ENCODE assay signal across 20 cellular contexts in the genomic region with DNA sequence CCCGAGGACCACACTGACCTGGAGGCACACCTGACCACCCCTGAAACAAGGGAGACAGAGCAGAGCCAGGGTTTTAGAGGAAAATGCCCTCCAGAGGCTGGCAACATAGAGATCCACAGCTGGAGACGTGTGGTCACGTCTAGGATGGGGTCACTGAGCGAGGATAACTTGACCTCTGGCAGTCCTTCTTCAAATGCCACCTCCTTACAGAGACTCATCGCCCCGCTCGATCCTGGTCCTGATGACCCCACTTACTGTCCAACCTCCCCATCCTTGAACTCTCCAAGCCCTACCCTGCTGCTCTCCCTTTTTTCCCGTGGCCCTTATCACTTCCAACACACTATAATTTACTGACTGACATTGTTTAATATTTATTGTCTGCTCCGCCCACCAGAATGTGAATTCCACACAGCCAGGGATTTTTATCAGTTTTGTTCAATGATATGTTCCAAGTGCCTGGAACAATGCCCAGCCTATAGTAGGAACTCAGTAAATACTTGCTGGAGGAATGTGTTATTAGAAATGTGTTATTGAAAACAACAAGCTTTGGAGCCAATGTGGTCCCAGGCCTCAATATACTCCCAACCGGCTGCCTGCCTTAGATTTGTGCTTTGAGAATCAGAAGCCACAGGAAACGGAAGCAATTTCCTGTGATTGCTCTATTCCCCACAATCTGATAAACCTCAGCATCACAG.
A peak's percentile ranks its signal among the peaks of the same experiment; 100 is the strongest.
DNase-seq lines count a peak whose midpoint lies in the region; ATAC-seq, FAIRE-seq and TF ChIP-seq lines count a peak whose summit lies in the region.
"Had no signal": no experiment of that assay in that cellular context is flagged by ENCODE, and none has a peak within 500 bp of the region (broad histone marks: within the 10 kb centered on the region; RNA-seq: fewer than 3 reads in every experiment).

No MANE protein-coding gene starts in this region.

- H3K4me3 Mint-ChIP-seq in nephron progenitor cell: no peak overlapping the region
- H3K4me3 Mint-ChIP-seq in activated CD8-positive, alpha-beta T cell treated with anti-CD3 and anti-CD28 coated beads, Interleukin-2, amount 10 ng/mL, durations not matched to agents 7 days and 5 days: no peak overlapping the region
- H3K4me3 Mint-ChIP-seq: effector memory CD8-positive, alpha-beta T cell had no signal

- no peaks in the 10 kb centered on the region for H3K79me2 ChIP-seq in endothelial cell of umbilical vein (ENCODE audit: control insufficient read depth, insufficient read depth, low read length)

- CTCF ChIA-PET in endothelial cell of umbilical vein (lab: Charles Lee): interaction anchor here (1.1 kb wide), 1 partner anchor 16 kb away, joined by 3 read pairs; no protein-coding TSS in a partner anchor
- CTCF ChIA-PET in activated CD8-positive, alpha-beta T cell treated with anti-CD3 and anti-CD28 coated beads, Interleukin-2, amount 10 ng/mL, durations not matched to agents 7 days and 5 days (lab: Charles Lee): no interaction called here

- H3K9me1 ChIP-seq in endothelial cell of umbilical vein (replicated peaks; ENCODE audit: control insufficient read depth, extremely low read depth, insufficient read depth, low read length): no peaks in the 10 kb centered on the region

- DNase-seq in EL (peak; percentile 64), NCI-H226 (peak; percentile 67), endothelial cell of umbilical vein (ENCODE audit: low read depth, low spot score) (peak; percentile 91), nephron progenitor cell (no peak), substantia nigra (lab: John Stamatoyannopoulos, UW) (no peak), SIG-M5 treated with dmso at 0.1 percent for 504 hours (lab: John Stamatoyannopoulos, UW; ENCODE audit: unreplicated experiment) (no peak)
- DNase-seq in activated CD8-positive, alpha-beta T cell treated with anti-CD3 and anti-CD28 coated beads, Interleukin-2, amount 10 ng/mL, durations not matched to agents 7 days and 5 days: no peak
- DNase-seq: DMS79 treated with DMSO at 0.1 percent for 48 hours; effector memory CD8-positive, alpha-beta T cell; glutamatergic neuron; HCEC 1CT; KG1; NCI-H1417 treated with DMSO at 0.1 percent for 48 hours; NCI-H446; stimulated activated naive CD4-positive, alpha-beta T cell treated with Interleukin-2 at 50 U/mL for 16 hours had no signal

- peaks cover 54% of the 10 kb centered on the region for H3K4me1 ChIP-seq in endothelial cell of umbilical vein (ENCODE audit: control insufficient read depth, extremely low read depth, insufficient read depth, low read length)

- H4K20me1 ChIP-seq in endothelial cell of umbilical vein (replicated peaks; ENCODE audit: control insufficient read depth, extremely low read depth, insufficient read depth, low read length): no peaks in the 10 kb centered on the region

- peak overlapping the region; percentile 48 for H3K27ac ChIP-seq in endothelial cell of umbilical vein (ENCODE audit: insufficient read depth, low read depth, low read length)
- no peak overlapping the region for H3K27ac ChIP-seq in substantia nigra (ENCODE audit: low read depth, low read length, poor library complexity, severe bottlenecking)
- H3K27ac ChIP-seq: VCaP had no signal

- BruUV-seq in endothelial cell of umbilical vein (replicated peaks; lab: Mats Ljungman, UMichigan): no TSS peak

- H3K9me3 Mint-ChIP-seq in nephron progenitor cell: no peaks in the 10 kb centered on the region
- no peaks in the 10 kb centered on the region for H3K9me3 Mint-ChIP-seq in activated CD8-positive, alpha-beta T cell treated with anti-CD3 and anti-CD28 coated beads, Interleukin-2, amount 10 ng/mL, durations not matched to agents 7 days and 5 days (ENCODE audit: insufficient read depth)
- H3K9me3 Mint-ChIP-seq: effector memory CD8-positive, alpha-beta T cell had no signal

- no peak overlapping the region for H2AFZ ChIP-seq in endothelial cell of umbilical vein (ENCODE audit: low read depth, low read length)

- peaks cover 75% of the 10 kb centered on the region for H3K36me3 Mint-ChIP-seq in nephron progenitor cell (ENCODE audit: low read depth)
- H3K36me3 Mint-ChIP-seq in activated CD8-positive, alpha-beta T cell treated with anti-CD3 and anti-CD28 coated beads, Interleukin-2, amount 10 ng/mL, durations not matched to agents 7 days and 5 days (ENCODE audit: low read depth): no peaks in the 10 kb centered on the region

- FAIRE-seq in endothelial cell of umbilical vein (lab: Jason Lieb, UNC): peak; percentile 73
- FAIRE-seq: islet of Langerhans, urothelium cell line had no signal

- intact Hi-C loops in endothelial cell of umbilical vein (cut with micrococcal nuclease): loop anchor here (2.0 kb wide), 1 partner anchor 243 kb away; the partner anchor contains the start of gene GLI3

- H3K9me3 ChIP-seq in endothelial cell of umbilical vein (replicated peaks; ENCODE audit: control insufficient read depth, insufficient read depth, low read length): no peaks in the 10 kb centered on the region
- H3K9me3 ChIP-seq: mucosa of descending colon had no signal

- H3K4me1 Mint-ChIP-seq in nephron progenitor cell: peaks cover 39% of the 10 kb centered on the region
- H3K4me1 Mint-ChIP-seq in activated CD8-positive, alpha-beta T cell treated with anti-CD3 and anti-CD28 coated beads, Interleukin-2, amount 10 ng/mL, durations not matched to agents 7 days and 5 days (ENCODE audit: low read depth): no peaks in the 10 kb centered on the region

- H3K4me2 ChIP-seq in endothelial cell of umbilical vein (ENCODE audit: insufficient read depth, low read length): peak overlapping the region; percentile 12

- no peaks in the 10 kb centered on the region for H3K27me3 ChIP-seq in endothelial cell of umbilical vein (ENCODE audit: control insufficient read depth in 2 of 2, insufficient read depth in 2 of 2, low read length in 2 of 2)

- H3K27ac Mint-ChIP-seq in nephron progenitor cell: peak overlapping the region; percentile 76
- no peak overlapping the region for H3K27ac Mint-ChIP-seq in activated CD8-positive, alpha-beta T cell treated with anti-CD3 and anti-CD28 coated beads, Interleukin-2, amount 10 ng/mL, durations not matched to agents 7 days and 5 days

- POLR2A ChIA-PET in endothelial cell of umbilical vein (lab: Charles Lee): no interaction called here
- POLR2A ChIA-PET in activated CD8-positive, alpha-beta T cell treated with anti-CD3 and anti-CD28 coated beads, Interleukin-2, amount 10 ng/mL, durations not matched to agents 7 days and 5 days (lab: Charles Lee): no interaction called here

- no peak overlapping the region for H3K4me3 ChIP-seq in endothelial cell of umbilical vein (replicated peaks in 1 of 3; ENCODE audit: insufficient read depth in 1 of 3, low read depth in 1 of 3, low read length in 3 of 3)
- H3K4me3 ChIP-seq: mucosa of descending colon had no signal

- ATAC-seq in GM18861 (IDR thresholded peaks at IDR 0.05; ENCODE audit: unreplicated experiment): no peak
- ATAC-seq in activated CD8-positive, alpha-beta T cell treated with anti-CD3 and anti-CD28 coated beads, Interleukin-2, amount 10 ng/mL, durations not matched to agents 7 days and 5 days: no peak
- ATAC-seq: effector memory CD8-positive, alpha-beta T cell had no signal

- dilution Hi-C loops in endothelial cell of umbilical vein (cut with MboI; ENCODE audit: extremely low pct_ligation_motif_present, low sequenced_read_pairs): loop anchor here (25.0 kb wide), 1 partner anchor 244 kb away; the partner anchor contains the start of gene GLI3

- no peak for TF ChIP-seq CTCF in endothelial cell of umbilical vein (IDR thresholded peaks at IDR 0.05; ENCODE audit: extremely low read depth in 1 of 2, insufficient read depth in 1 of 2, low read depth in 1 of 2, low read length in 2 of 2)
- no peak for TF ChIP-seq CTCF in nephron progenitor cell (IDR thresholded peaks at IDR 0.05)

- no peaks in the 10 kb centered on the region for H3K36me3 ChIP-seq in endothelial cell of umbilical vein (ENCODE audit: control insufficient read depth in 2 of 2, extremely low read depth in 1 of 2, insufficient read depth in 2 of 2, low read length in 2 of 2)

- TF ChIP-seq POLR2A in endothelial cell of umbilical vein (IDR thresholded peaks at IDR 0.05; ENCODE audit: low read depth, low read length): no peak

- peaks cover 3% of the 10 kb centered on the region for H3K27me3 Mint-ChIP-seq in nephron progenitor cell (ENCODE audit: low read depth, poor library complexity)
- no peaks in the 10 kb centered on the region for H3K27me3 Mint-ChIP-seq in activated CD8-positive, alpha-beta T cell treated with anti-CD3 and anti-CD28 coated beads, Interleukin-2, amount 10 ng/mL, durations not matched to agents 7 days and 5 days (ENCODE audit: low read depth)
- H3K27me3 Mint-ChIP-seq: effector memory CD8-positive, alpha-beta T cell had no signal

- no peak overlapping the region for H3K9ac ChIP-seq in endothelial cell of umbilical vein (replicated peaks; ENCODE audit: extremely low read depth, insufficient read depth, low read length)

TF ChIP-seq in endothelial cell of umbilical vein, 7 proteins besides CTCF, POLR2A, EP300 and RAD21:
- no peak for TF ChIP-seq EZH2 (IDR thresholded peaks at IDR 0.05; ENCODE audit: borderline replicate concordance, low read depth, low read length, severe bottlenecking)
- TF ChIP-seq, protein P1, sequence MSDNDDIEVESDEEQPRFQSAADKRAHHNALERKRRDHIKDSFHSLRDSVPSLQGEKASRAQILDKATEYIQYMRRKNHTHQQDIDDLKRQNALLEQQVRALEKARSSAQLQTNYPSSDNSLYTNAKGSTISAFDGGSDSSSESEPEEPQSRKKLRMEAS (IDR thresholded peaks at IDR 0.05; ENCODE audit: insufficient read depth, insufficient read length): no peak
- TF ChIP-seq FOS (IDR thresholded peaks at IDR 0.05; ENCODE audit: borderline replicate concordance, insufficient read depth, low read length): no peak
- TF ChIP-seq GATA2 (IDR thresholded peaks at IDR 0.05; ENCODE audit: insufficient read depth, insufficient read length, low read depth, low read length): peak; percentile 89
- no peak for TF ChIP-seq MYC (IDR thresholded peaks at IDR 0.05; ENCODE audit: low read depth, low read length)
- peak; percentile 55 for TF ChIP-seq POLR2AphosphoS5 (IDR thresholded peaks at IDR 0.05; ENCODE audit: insufficient read depth, low read depth, low read length)

Comparison
In these comparisons a context has a peak if more than half of its experiments do, and no peak if none do; other contexts are left out.
1. DNase-seq: peak in EL (single experiment), NCI-H226 (single experiment) and endothelial cell of umbilical vein (single experiment); none in nephron progenitor cell (single experiment), substantia nigra (0 of 49), SIG-M5 treated with dmso at 0.1 percent for 504 hours (single experiment) and activated CD8-positive, alpha-beta T cell treated with anti-CD3 and anti-CD28 coated beads, Interleukin-2, amount 10 ng/mL, durations not matched to agents 7 days and 5 days (single experiment).